In genomic region chr6:80333342-80333741, GRCh38 we compare ENCODE assay signal across 21 cellular contexts.
DNase-seq lines count a peak whose midpoint lies in the region.
"Had no signal": no experiment of that assay in that cellular context is flagged by ENCODE, and none has a peak within 500 bp of the region (broad histone marks: within the 10 kb centered on the region; RNA-seq: fewer than 3 reads in every experiment).

No MANE protein-coding gene starts in this region.

- H3K36me3 ChIP-seq in iPS-20b (ENCODE audit: insufficient read depth, low read depth, low read length) = no peaks in the 10 kb centered on the region
- H3K36me3 ChIP-seq: heart left ventricle, right atrium auricular region had no signal

- H3K4me1 ChIP-seq in iPS-20b (ENCODE audit: insufficient read depth, low read length) = peaks cover 77% of the 10 kb centered on the region

- peak; percentile 6 for DNase-seq in NCI-H1436 (lab: John Stamatoyannopoulos, UW)
- no peak for DNase-seq in NCI-H1436 treated with DMSO at 0.1 percent for 48 hours (lab: John Stamatoyannopoulos, UW)
- peak; percentile 85 for DNase-seq in NCI-H1105 treated with DMSO at 0.1 percent for 48 hours (lab: John Stamatoyannopoulos, UW)
- DNase-seq in NCI-H345 (lab: John Stamatoyannopoulos, UW) = peak; percentile 63
- DNase-seq in Ammon's horn (ENCODE audit: low spot score) = no peak
- no peak for DNase-seq in activated CD8-positive, alpha-beta memory T cell treated with anti-CD3 and anti-CD28 coated beads for 24 hours
- DNase-seq in iPS-NIHi11 (ENCODE audit: low spot score) = no peak
- DNase-seq: activated T-cell treated with anti-CD3 and anti-CD28 coated beads for 4 hours; amniotic stem cell; CD4-positive, CD25-positive, alpha-beta regulatory T cell; cerebellar nuclear complex; foreskin fibroblast; heart left ventricle; kidney; NCI-H187; small intestine; stimulated activated naive CD4-positive, alpha-beta T cell had no signal

- H3K9me3 ChIP-seq in iPS-20b (ENCODE audit: insufficient read depth, low read depth, low read length) = no peaks in the 10 kb centered on the region
- H3K9me3 ChIP-seq: heart left ventricle, right atrium auricular region had no signal

- H3K27ac ChIP-seq in iPS-20b (ENCODE audit: low read length) = peak overlapping the region; percentile 5
- H3K27ac ChIP-seq: heart left ventricle had no signal

- 0 out of 2 replicates have a peak overlapping the region, but pooled peaks have one; percentile 7 for H3K4me3 ChIP-seq in iPS-20b (ENCODE audit: low read length)
- H3K4me3 ChIP-seq: GM12878, heart left ventricle, K562, right atrium auricular region had no signal

- peak overlapping the region; percentile 15; the same call in 1 of the 2 replicates for H3K9ac ChIP-seq in iPS-20b (ENCODE audit: low read depth, low read length)

- no peaks in the 10 kb centered on the region for H3K27me3 ChIP-seq in iPS-20b (ENCODE audit: insufficient read depth, low read length)
- H3K27me3 ChIP-seq: heart left ventricle, right atrium auricular region had no signal

Comparison
In these comparisons a context has a peak if more than half of its experiments do, and no peak if none do; other contexts are left out.
1. DNase-seq: peak in NCI-H1436 (single experiment), NCI-H1105 treated with DMSO at 0.1 percent for 48 hours (single experiment) and NCI-H345 (single experiment); none in NCI-H1436 treated with DMSO at 0.1 percent for 48 hours (single experiment), Ammon's horn (single experiment), activated CD8-positive, alpha-beta memory T cell treated with anti-CD3 and anti-CD28 coated beads for 24 hours (single experiment) and iPS-NIHi11 (single experiment).